17 cellular contexts compared by ENCODE assay signal in the genomic region with DNA sequence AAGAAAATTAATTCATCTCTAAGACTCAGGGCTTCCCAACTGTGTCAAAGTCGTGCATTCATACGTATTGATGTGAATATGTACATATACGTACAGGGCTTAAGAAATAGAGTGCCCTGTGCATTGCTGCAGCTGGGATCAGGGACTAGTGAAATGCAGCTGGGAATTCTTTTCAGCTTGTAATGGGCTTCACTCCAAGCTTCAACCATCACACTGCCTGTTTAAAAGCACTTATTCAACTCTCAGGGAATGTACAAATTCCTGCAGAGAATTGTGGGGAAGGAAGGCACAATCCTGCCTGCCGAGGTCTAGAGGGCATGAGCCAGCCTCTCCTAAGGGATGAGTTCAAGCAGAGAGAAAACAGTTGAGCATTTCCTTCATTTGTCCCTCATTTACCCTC. TPM values are rescaled to one million over a fixed set of nuclear protein-coding genes. Genes with fewer than 3 reads are reported as not detected.
DNase-seq lines count a peak whose midpoint lies in the region; ATAC-seq and TF ChIP-seq lines count a peak whose summit lies in the region.
"Had no signal": no experiment of that assay in that cellular context is flagged by ENCODE, and none has a peak within 500 bp of the region (broad histone marks: within the 10 kb centered on the region; RNA-seq: fewer than 3 reads in every experiment).

No MANE protein-coding gene starts in this region.

- BruUV-seq in IMR-90 (replicated peaks; lab: Mats Ljungman, UMichigan) (no TSS peak), OCI-LY7 (replicated peaks; lab: Mats Ljungman, UMichigan) (no TSS peak)

- H3K36me3 ChIP-seq in IMR-90 (ENCODE audit: control insufficient read depth, insufficient read depth, low read length) (no peaks in the 10 kb centered on the region), left lung (no peaks in the 10 kb centered on the region), OCI-LY7 (ENCODE audit: insufficient read depth, low read length) (no peaks in the 10 kb centered on the region)
- H3K36me3 ChIP-seq: colonic mucosa had no signal

- H3K27me3 ChIP-seq in IMR-90 (ENCODE audit: control insufficient read depth, insufficient read depth, low read length) (no peaks in the 10 kb centered on the region), left lung (no peaks in the 10 kb centered on the region)
- H3K27me3 ChIP-seq: colonic mucosa had no signal

- no peak overlapping the region for H4K8ac ChIP-seq in IMR-90 (ENCODE audit: low read depth in 2 of 2, low read length in 2 of 2)

- no CpG with 5 or more reads among the region's 4 CpGs for WGBS in IMR-90 (ENCODE audit: extremely low coverage in 2 of 2, insufficient read length in 1 of 2), 2 experiments

- H3K9me2 ChIP-seq in OCI-LY7 (ENCODE audit: insufficient read depth, low read length), result no peaks in the 10 kb centered on the region

- no peak for DNase-seq in IMR-90
- peak; percentile 50 for DNase-seq in choroid plexus epithelial cell (ENCODE audit: low read depth)
- no peak for DNase-seq in left lung
- DNase-seq in skeletal muscle cell (ENCODE audit: low read depth), result peak; percentile 37
- no peak for DNase-seq in OCI-LY7 (ENCODE audit: low spot score)
- DNase-seq in left cardiac atrium, result no peak
- no peak for DNase-seq in stimulated activated naive B cell treated with anti-CD40 and anti-IgM and Interleukin-4, amounts not matched to agents 10 μg/mL and 1 μg/mL and 100 μg/mL, for 72 hours
- DNase-seq in SW480 (ENCODE audit: low spot score), result no peak
- DNase-seq: activated CD4-positive, CD25-positive, alpha-beta regulatory T cell treated with anti-CD3 and anti-CD28 coated beads, Interleukin-2, amount 50 U/mL, for 72 hours; colonic mucosa; EL; naive thymus-derived CD8-positive, alpha-beta T cell; NCI-H187 treated with DMSO at 0.1 percent for 48 hours; NCI-H446 treated with DMSO at 0.1 percent for 48 hours; SHP77 had no signal

- H3K4me3 ChIP-seq in IMR-90 (ENCODE audit: insufficient read depth, low read depth, low read length) (no peak overlapping the region), choroid plexus epithelial cell (ENCODE audit: low read depth, low read length) (no peak overlapping the region), left lung (no peak overlapping the region), skeletal muscle cell (ENCODE audit: low read depth, low read length) (no peak overlapping the region), OCI-LY7 (ENCODE audit: low read depth, low read length, poor library complexity, severe bottlenecking) (no peak overlapping the region)
- H3K4me3 ChIP-seq: colonic mucosa had no signal

- H3K9me3 Mint-ChIP-seq in stimulated activated naive B cell treated with anti-CD40 and anti-IgM and Interleukin-4, amounts not matched to agents 10 μg/mL and 1 μg/mL and 100 μg/mL, for 72 hours, result peaks cover 0 to 3% of the 10 kb centered on the region in 2 donors

- TF ChIP-seq RAD21 in IMR-90 (IDR thresholded peaks at IDR 0.05; ENCODE audit: low read length), result no peak

- in situ Hi-C loops in IMR-90 (cut with MboI; ENCODE audit: low sequenced_read_pairs), result no loop called here

- H2BK120ac ChIP-seq in IMR-90 (ENCODE audit: low read depth, low read length), result no peak overlapping the region

- no peak for TF ChIP-seq POLR2A in IMR-90 (IDR thresholded peaks at IDR 0.05; ENCODE audit: low read depth, low read length)

- H3K18ac ChIP-seq in IMR-90 (ENCODE audit: low read depth, low read length), result no peak overlapping the region

- no peak overlapping the region for H3K27ac Mint-ChIP-seq in stimulated activated naive B cell treated with anti-CD40 and anti-IgM and Interleukin-4, amounts not matched to agents 10 μg/mL and 1 μg/mL and 100 μg/mL, for 72 hours
- H3K27ac Mint-ChIP-seq: activated T-helper 1 cell treated with anti-CD3 and anti-CD28 coated beads, Interleukin-12 subunit alpha, Interleukin-12 subunit beta, Interleukin-2, Interleukin-4 antibody, amounts not matched to agents 30 ng/mL and 10 ng/mL and 1 ng/mL, durations not matched to agents 14 hours and 24 hours and 36 hours; IgD-negative memory B cell; naive thymus-derived CD8-positive, alpha-beta T cell had no signal

- H3K4me1 ChIP-seq in IMR-90 (ENCODE audit: control insufficient read depth, insufficient read depth, low read length) (no peaks in the 10 kb centered on the region), left lung (no peaks in the 10 kb centered on the region), OCI-LY7 (ENCODE audit: insufficient read depth, low read length, poor library complexity, severe bottlenecking) (no peaks in the 10 kb centered on the region)
- H3K4me1 ChIP-seq: colonic mucosa had no signal

- ATAC-seq in IMR-90 (ENCODE audit: low read depth), result peak; percentile 44; the same call in 1 of the 2 replicates
- ATAC-seq in left lung, result peak; percentile 47
- ATAC-seq in left cardiac atrium, result no peak
- no peak for ATAC-seq in stimulated activated naive B cell treated with anti-CD40 and anti-IgM and Interleukin-4, amounts not matched to agents 10 μg/mL and 1 μg/mL and 100 μg/mL, for 72 hours (replicated peaks)
- ATAC-seq: naive thymus-derived CD8-positive, alpha-beta T cell had no signal

- no peak overlapping the region for H3K14ac ChIP-seq in IMR-90 (replicated peaks; ENCODE audit: low read depth, low read length)

- POLR2A ChIA-PET in IMR-90 (lab: Charles Lee; ENCODE audit: unreplicated experiment), result no interaction called here
- POLR2A ChIA-PET in OCI-LY7 (lab: Charles Lee), result no interaction called here

- H3K9me3 ChIP-seq in IMR-90 (ENCODE audit: control insufficient read depth, insufficient read depth, low read length) (no peaks in the 10 kb centered on the region), left lung (no peaks in the 10 kb centered on the region), OCI-LY7 (ENCODE audit: low read length) (no peaks in the 10 kb centered on the region)
- H3K9me3 ChIP-seq: colonic mucosa had no signal

- no peaks in the 10 kb centered on the region for H3K79me2 ChIP-seq in OCI-LY7 (ENCODE audit: insufficient read depth, low read depth, low read length)

- no peak overlapping the region for H4K91ac ChIP-seq in IMR-90 (ENCODE audit: insufficient read depth, low read depth, low read length)

- no peaks in the 10 kb centered on the region for H3K4me1 Mint-ChIP-seq in stimulated activated naive B cell treated with anti-CD40 and anti-IgM and Interleukin-4, amounts not matched to agents 10 μg/mL and 1 μg/mL and 100 μg/mL, for 72 hours
- H3K4me1 Mint-ChIP-seq: IgD-negative memory B cell; naive thymus-derived CD8-positive, alpha-beta T cell had no signal

- H2AFZ ChIP-seq in IMR-90 (replicated peaks; ENCODE audit: low read length, poor library complexity), result no peak overlapping the region
- no peak overlapping the region for H2AFZ ChIP-seq in OCI-LY7 (ENCODE audit: low read length)

- H3K56ac ChIP-seq in IMR-90 (ENCODE audit: extremely low read depth, insufficient read depth, low read length), result no peak overlapping the region

- no peak overlapping the region for H4K5ac ChIP-seq in IMR-90 (ENCODE audit: low read depth, low read length)

- H3K4ac ChIP-seq in IMR-90 (ENCODE audit: low read depth, low read length), result no peak overlapping the region

- no peak overlapping the region for H2AK9ac ChIP-seq in IMR-90 (replicated peaks; ENCODE audit: low read depth, low read length, poor library complexity)

- no peak overlapping the region for H2BK20ac ChIP-seq in IMR-90 (ENCODE audit: low read depth, low read length)

- dilution Hi-C loops in IMR-90 (cut with HindIII; ENCODE audit: low sequenced_read_pairs, unreplicated experiment), result no loop called here

- no peaks in the 10 kb centered on the region for H3K79me1 ChIP-seq in IMR-90 (ENCODE audit: low read depth in 1 of 2, low read length in 2 of 2)

- H3K4me2 ChIP-seq in IMR-90 (ENCODE audit: low read depth, low read length), result no peak overlapping the region
- H3K4me2 ChIP-seq in OCI-LY7 (ENCODE audit: low read length), result no peak overlapping the region

- no peak overlapping the region for H2BK5ac ChIP-seq in IMR-90 (ENCODE audit: low read depth, low read length, poor library complexity, severe bottlenecking)

- H2AK5ac ChIP-seq in IMR-90 (ENCODE audit: low read depth, low read length), result no peak overlapping the region

- no peaks in the 10 kb centered on the region for H3K36me3 Mint-ChIP-seq in stimulated activated naive B cell treated with anti-CD40 and anti-IgM and Interleukin-4, amounts not matched to agents 10 μg/mL and 1 μg/mL and 100 μg/mL, for 72 hours
- H3K36me3 Mint-ChIP-seq: IgD-negative memory B cell had no signal

- H3K9ac ChIP-seq in IMR-90 (ENCODE audit: low read depth, low read length), result no peak overlapping the region

- intact Hi-C loops in IMR-90 (cut with micrococcal nuclease), result no loop called here
- intact Hi-C loops in left lung (cut with DNase I), result no loop called here
- intact Hi-C loops in OCI-LY7 (cut with micrococcal nuclease; ENCODE audit: unreplicated experiment), result no loop called here
- intact Hi-C loops in left cardiac atrium (cut with DNase I), result no loop called here

- no peak overlapping the region for H3K27ac ChIP-seq in IMR-90 (ENCODE audit: insufficient read depth, low read length)
- H3K27ac ChIP-seq in left lung, result no peak overlapping the region
- H3K27ac ChIP-seq in OCI-LY7 (ENCODE audit: low read depth, low read length, poor library complexity, severe bottlenecking), result no peak overlapping the region
- H3K27ac ChIP-seq: colonic mucosa had no signal

- no peak overlapping the region for H3K4me3 Mint-ChIP-seq in stimulated activated naive B cell treated with anti-CD40 and anti-IgM and Interleukin-4, amounts not matched to agents 10 μg/mL and 1 μg/mL and 100 μg/mL, for 72 hours
- H3K4me3 Mint-ChIP-seq: activated T-helper 1 cell treated with anti-CD3 and anti-CD28 coated beads, Interleukin-12 subunit alpha, Interleukin-12 subunit beta, Interleukin-2, Interleukin-4 antibody, amounts not matched to agents 30 ng/mL and 10 ng/mL and 1 ng/mL, durations not matched to agents 14 hours and 24 hours and 36 hours; IgD-negative memory B cell; naive thymus-derived CD8-positive, alpha-beta T cell had no signal

- TF ChIP-seq CTCF in IMR-90 (conservative IDR thresholded peaks at IDR 0.05; ENCODE audit: low read depth, low read length) (no peak), choroid plexus epithelial cell (conservative IDR thresholded peaks at IDR 0.05; ENCODE audit: low read depth, low read length) (no peak), left lung (IDR thresholded peaks at IDR 0.05) (no peak), OCI-LY7 (conservative IDR thresholded peaks at IDR 0.05; ENCODE audit: low read length) (no peak)

- no peaks in the 10 kb centered on the region for H3K9me1 ChIP-seq in IMR-90 (ENCODE audit: insufficient read depth, low read length)

- H3K23ac ChIP-seq in IMR-90 (ENCODE audit: low read depth, low read length), result no peak overlapping the region

- CTCF ChIA-PET in IMR-90 (lab: Yijun Ruan, JAX), result no interaction called here
- CTCF ChIA-PET in OCI-LY7 (lab: Charles Lee; ENCODE audit: unreplicated experiment), result no interaction called here

- no peak overlapping the region for H2BK15ac ChIP-seq in IMR-90 (ENCODE audit: low read depth, low read length)

- H3K27me3 Mint-ChIP-seq in stimulated activated naive B cell treated with anti-CD40 and anti-IgM and Interleukin-4, amounts not matched to agents 10 μg/mL and 1 μg/mL and 100 μg/mL, for 72 hours, result peaks cover 16 to 40% of the 10 kb centered on the region in 2 donors

- H4K20me1 ChIP-seq in IMR-90 (ENCODE audit: insufficient read depth, low read length) (no peaks in the 10 kb centered on the region), OCI-LY7 (ENCODE audit: insufficient read depth, low read length) (no peaks in the 10 kb centered on the region)

RNA-seq across cellular contexts. Expression of gene MAN2A1, which starts 59.6 kb away (rescaled TPM):
- total RNA-seq in IMR-90 (2012; rRNA removed), result 29.6 and 46.4 TPM in 2 replicates
- polyA plus RNA-seq in IMR-90 (2012; rRNA removed), result 14.1 and 16.4 TPM in 2 replicates
- polyA plus RNA-seq in IMR-90 (2012; cell fraction: cytosol; rRNA removed), result 3.6 and 6.5 TPM in 2 replicates
- polyA plus RNA-seq in IMR-90 (2012; cell fraction: nucleus; rRNA removed; ENCODE audit: low replicate concordance), result 2.6 and 17.5 TPM in 2 replicates
- total RNA-seq in left lung, result 10 to 100 TPM; 51.7 to 54.7 TPM
- total RNA-seq in OCI-LY7 (2014; rRNA removed; shearing (Covaris generic)), result 23.0 and 32.9 TPM in 2 replicates
- total RNA-seq in OCI-LY7 (2022), result 28.7 and 32.7 TPM in 2 replicates
- total RNA-seq in left cardiac atrium, result 10 to 100 TPM; 10.4 to 15.4 TPM

Comparison
In these comparisons a context has a peak if more than half of its experiments do, and no peak if none do; other contexts are left out.
1. ATAC-seq: peak in IMR-90 (single experiment) and left lung (single experiment); none in left cardiac atrium (0 of 2) and stimulated activated naive B cell treated with anti-CD40 and anti-IgM and Interleukin-4, amounts not matched to agents 10 μg/mL and 1 μg/mL and 100 μg/mL, for 72 hours (0 of 2).
2. DNase-seq: peak in choroid plexus epithelial cell (single experiment) and skeletal muscle cell (single experiment); none in IMR-90 (single experiment), left lung (0 of 2), OCI-LY7 (single experiment), left cardiac atrium (single experiment), stimulated activated naive B cell treated with anti-CD40 and anti-IgM and Interleukin-4, amounts not matched to agents 10 μg/mL and 1 μg/mL and 100 μg/mL, for 72 hours (single experiment) and SW480 (single experiment).